14 cellular contexts compared by ENCODE assay signal in the genomic region with DNA sequence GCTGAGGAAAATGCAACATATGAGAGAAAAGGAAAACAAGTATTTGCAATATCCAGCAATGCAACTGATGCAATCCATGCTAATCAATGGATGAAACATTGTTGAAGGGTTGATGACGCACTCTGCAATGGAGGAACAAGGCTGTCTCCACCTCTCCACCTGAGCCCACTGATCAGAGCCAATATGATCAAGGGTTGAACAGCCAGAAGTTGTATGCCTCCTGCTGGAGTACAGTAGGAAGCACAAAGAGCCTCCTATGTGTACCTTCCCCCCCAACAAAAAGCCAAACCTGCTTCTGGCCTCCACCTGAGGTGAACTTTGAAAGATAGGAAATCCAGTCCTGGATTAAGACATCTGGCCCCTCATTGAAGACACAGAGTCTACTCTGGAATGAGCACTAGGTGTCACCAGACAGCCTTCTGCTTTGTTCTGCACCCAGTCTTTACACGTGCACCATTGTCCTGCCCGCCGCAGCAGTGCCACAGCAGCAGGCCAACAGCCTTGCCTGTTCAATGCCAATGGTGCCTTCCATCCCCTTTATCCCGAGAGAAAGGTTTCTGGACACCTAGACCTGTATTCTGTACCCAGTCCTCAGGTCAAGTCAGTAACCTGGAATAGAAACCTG. TPM values are rescaled to one million over a fixed set of nuclear protein-coding genes. Genes with fewer than 3 reads are reported as not detected.
"Had no signal": no experiment of that assay in that cellular context is flagged by ENCODE, and none has a peak within 500 bp of the region (broad histone marks: within the 10 kb centered on the region; RNA-seq: fewer than 3 reads in every experiment).

No MANE protein-coding gene starts in this region.

RNA-seq across cellular contexts. Expression of a gene that starts 55.5 kb away (rescaled TPM):
- total RNA-seq: activated CD8-positive, alpha-beta memory T cell treated with anti-CD3 and anti-CD28 coated beads for 36 hours; activated naive CD4-positive, alpha-beta T cell treated with anti-CD3 and anti-CD28 coated beads, Interleukin-2, amount 50 U/mL, for 72 hours; adrenal gland; cardiac muscle cell; chondrocyte; left cardiac atrium; lung microvascular endothelial cell; myocyte; occipital lobe; posterior vena cava; T-helper 17 cell; tibial nerve; uterus had no signal
- polyA plus RNA-seq: adrenal gland, cardiac muscle cell, neural cell had no signal
